15 cellular contexts compared by ENCODE assay signal in the genomic region with DNA sequence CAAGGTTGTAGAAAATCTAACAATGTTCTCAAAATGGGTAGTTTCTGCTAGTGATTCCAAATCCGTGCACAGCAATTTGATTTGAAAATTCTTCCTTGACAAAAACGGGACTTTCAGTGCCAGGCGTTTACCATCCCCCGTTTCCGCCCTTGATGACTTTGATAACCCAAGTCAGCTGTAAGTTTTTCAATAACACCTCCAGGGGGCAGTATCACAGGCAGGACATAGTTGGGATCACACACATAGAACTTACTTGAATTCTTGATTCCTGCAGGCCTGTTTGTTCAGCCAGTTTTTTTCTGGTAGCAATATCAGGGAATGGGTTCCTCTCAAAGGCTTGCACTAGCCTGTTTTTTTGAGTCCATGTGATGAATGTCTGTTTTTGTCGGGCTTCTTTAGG. TPM values are rescaled to one million over a fixed set of nuclear protein-coding genes. Genes with fewer than 3 reads are reported as not detected.
DNase-seq lines count a peak whose midpoint lies in the region; TF ChIP-seq lines count a peak whose summit lies in the region.
"Had no signal": no experiment of that assay in that cellular context is flagged by ENCODE, and none has a peak within 500 bp of the region (broad histone marks: within the 10 kb centered on the region; RNA-seq: fewer than 3 reads in every experiment).

No MANE protein-coding gene starts in this region.

- no peaks in the 10 kb centered on the region for H3K27me3 ChIP-seq in breast epithelium
- H3K27me3 ChIP-seq in mesenchymal stem cell (ENCODE audit: control insufficient read depth in 1 of 2, insufficient read depth in 1 of 2, low read length in 2 of 2): no peaks in the 10 kb centered on the region
- H3K27me3 ChIP-seq: esophagus muscularis mucosa, SJSA1 had no signal

- H3K4me2 ChIP-seq in mesenchymal stem cell (ENCODE audit: low read length, poor library complexity, severe bottlenecking): no peak overlapping the region

- no peaks in the 10 kb centered on the region for H3K79me1 ChIP-seq in mesenchymal stem cell (replicated peaks; ENCODE audit: low read length, poor library complexity, severe bottlenecking)

- H3K4me1 ChIP-seq in breast epithelium: no peaks in the 10 kb centered on the region
- H3K4me1 ChIP-seq in mesenchymal stem cell (ENCODE audit: control insufficient read depth, insufficient read depth, low read depth, low read length): no peaks in the 10 kb centered on the region
- H3K4me1 ChIP-seq: esophagus muscularis mucosa, SJSA1 had no signal

- no peak overlapping the region for H2BK12ac ChIP-seq in mesenchymal stem cell (ENCODE audit: low read length in 2 of 2)

- no peak overlapping the region for H4K91ac ChIP-seq in mesenchymal stem cell (ENCODE audit: low read length)

- no peak overlapping the region for H2AFZ ChIP-seq in mesenchymal stem cell (ENCODE audit: low read depth, low read length)

- no peak for TF ChIP-seq CTCF in breast epithelium (IDR thresholded peaks at IDR 0.05)

- H3K9me3 ChIP-seq in breast epithelium (no peaks in the 10 kb centered on the region), mesenchymal stem cell (ENCODE audit: control insufficient read depth, low read length) (no peaks in the 10 kb centered on the region)
- H3K9me3 ChIP-seq: esophagus muscularis mucosa, SJSA1 had no signal

- WGBS in mesenchymal stem cell: 85% methylated on average over 5 of the region's 6 CpGs

- H3K36me3 ChIP-seq in breast epithelium: no peaks in the 10 kb centered on the region
- H3K36me3 ChIP-seq in mesenchymal stem cell (ENCODE audit: control insufficient read depth in 1 of 2, insufficient read depth in 2 of 2, low read depth in 1 of 2, low read length in 2 of 2): no peaks in the 10 kb centered on the region
- H3K36me3 ChIP-seq: esophagus muscularis mucosa, SJSA1 had no signal

- DNase-seq in EH (ENCODE audit: low read depth): peak; percentile 4
- DNase-seq in HT-29 (ENCODE audit: low spot score): peak; percentile 21
- peak; percentile 28 for DNase-seq in SK-N-DZ (ENCODE audit: low spot score)
- peak; percentile 7 for DNase-seq in left kidney (ENCODE audit: low read depth, low spot score)
- no peak for DNase-seq in breast epithelium (ENCODE audit: low spot score in 2 of 2)
- DNase-seq in stimulated activated CD4-positive, alpha-beta T cell treated with anti-CD3 and anti-CD28 coated beads, Interleukin-4, amount 100 ng/mL, for 24 hours: no peak
- no peak for DNase-seq in mesenchymal stem cell
- DNase-seq: activated CD4-positive, alpha-beta T cell treated with anti-CD3 and anti-CD28 coated beads for 4 hours; activated gamma-delta T cell treated with Interleukin-2 at 50 U/mL for 16 hours; NCI-H1048; NCI-H524; retina had no signal

- H2BK5ac ChIP-seq in mesenchymal stem cell (ENCODE audit: low read depth, low read length, poor library complexity, severe bottlenecking): no peak overlapping the region

- TF ChIP-seq POLR2A in breast epithelium (IDR thresholded peaks at IDR 0.05): no peak

- intact Hi-C loops in breast epithelium (cut with DNase I; ENCODE audit: low total_unique reads): no loop called here

- no peak overlapping the region for H3K23ac ChIP-seq in mesenchymal stem cell (ENCODE audit: low read length in 2 of 2)

- no peak overlapping the region for H3K18ac ChIP-seq in mesenchymal stem cell (ENCODE audit: low read depth in 1 of 2, low read length in 2 of 2)

- no peak overlapping the region for H4K8ac ChIP-seq in mesenchymal stem cell (ENCODE audit: low read length)

- H2AK5ac ChIP-seq in mesenchymal stem cell (ENCODE audit: low read length, severe bottlenecking): no peak overlapping the region

- no peak overlapping the region for H3K4me3 ChIP-seq in breast epithelium
- H3K4me3 ChIP-seq in mesenchymal stem cell (ENCODE audit: insufficient read depth in 1 of 2, low read depth in 1 of 2, low read length in 2 of 2): no peak overlapping the region
- H3K4me3 ChIP-seq: esophagus muscularis mucosa, SJSA1 had no signal

- H3K14ac ChIP-seq in mesenchymal stem cell (ENCODE audit: low read length in 2 of 2): no peak overlapping the region

- H2BK15ac ChIP-seq in mesenchymal stem cell (ENCODE audit: low read depth, poor library complexity, severe bottlenecking): no peak overlapping the region

- no peak overlapping the region for H3K9ac ChIP-seq in mesenchymal stem cell (ENCODE audit: low read length)

- H3K27ac ChIP-seq in breast epithelium: no peak overlapping the region
- H3K27ac ChIP-seq in mesenchymal stem cell (ENCODE audit: low read length, poor library complexity, severe bottlenecking): no peak overlapping the region
- H3K27ac ChIP-seq: esophagus muscularis mucosa, SJSA1 had no signal

- no peak overlapping the region for H3K4ac ChIP-seq in mesenchymal stem cell (ENCODE audit: low read depth in 1 of 2, low read length in 2 of 2)

- H2BK120ac ChIP-seq in mesenchymal stem cell (ENCODE audit: low read depth, low read length): no peak overlapping the region

RNA-seq across cellular contexts. Expression of a gene that starts 5.6 kb away (rescaled TPM):
- total RNA-seq in HT-29 (2014; rRNA removed; shearing (Covaris generic)): not detected in 2 replicates
- not detected in 2 replicates for polyA plus RNA-seq in SK-N-DZ (2014; cell fraction: cytosol; rRNA removed)
- not detected in 2 replicates for polyA plus RNA-seq in SK-N-DZ (2014; cell fraction: nucleus; rRNA removed)
- not detected for total RNA-seq in breast epithelium
- polyA plus RNA-seq in mesenchymal stem cell (2013, experiment 1 of 2): not detected
- polyA plus RNA-seq in mesenchymal stem cell (2013, experiment 2 of 2): not detected
- total RNA-seq: esophagus muscularis mucosa, SJSA1, temporal lobe had no signal

RNA-seq across cellular contexts. Expression of a gene that starts 18.9 kb away (rescaled TPM):
- total RNA-seq in HT-29 (2014; rRNA removed; shearing (Covaris generic)): not detected in 2 replicates
- not detected in 2 replicates for polyA plus RNA-seq in SK-N-DZ (2014; cell fraction: cytosol; rRNA removed)
- not detected in 2 replicates for polyA plus RNA-seq in SK-N-DZ (2014; cell fraction: nucleus; rRNA removed)
- total RNA-seq in breast epithelium: not detected
- not detected for polyA plus RNA-seq in mesenchymal stem cell (2013, experiment 1 of 2)
- polyA plus RNA-seq in mesenchymal stem cell (2013, experiment 2 of 2): not detected
- total RNA-seq: esophagus muscularis mucosa, SJSA1, temporal lobe had no signal

RNA-seq across cellular contexts. Expression of a gene that starts 30.6 kb away (rescaled TPM):
- not detected in 2 replicates for total RNA-seq in HT-29 (2014; rRNA removed; shearing (Covaris generic))
- polyA plus RNA-seq in SK-N-DZ (2014; cell fraction: cytosol; rRNA removed): not detected in 2 replicates
- not detected in 2 replicates for polyA plus RNA-seq in SK-N-DZ (2014; cell fraction: nucleus; rRNA removed)
- total RNA-seq in breast epithelium: not detected
- polyA plus RNA-seq in mesenchymal stem cell (2013, experiment 1 of 2): not detected
- not detected for polyA plus RNA-seq in mesenchymal stem cell (2013, experiment 2 of 2)
- total RNA-seq: esophagus muscularis mucosa, SJSA1, temporal lobe had no signal

RNA-seq across cellular contexts. Expression of a gene that starts 48.1 kb away (rescaled TPM):
- 21.6 and 22.5 TPM in 2 replicates for total RNA-seq in HT-29 (2014; rRNA removed; shearing (Covaris generic))
- polyA plus RNA-seq in SK-N-DZ (2014; cell fraction: cytosol; rRNA removed): 120 and 131 TPM in 2 replicates
- 64.6 and 72.4 TPM in 2 replicates for polyA plus RNA-seq in SK-N-DZ (2014; cell fraction: nucleus; rRNA removed)
- total RNA-seq in breast epithelium: 10 to 100 TPM; 68.2 to 79.0 (median 76.0) TPM
- 44.6 TPM for polyA plus RNA-seq in mesenchymal stem cell (2013, experiment 1 of 2)
- polyA plus RNA-seq in mesenchymal stem cell (2013, experiment 2 of 2): 46.2 TPM

RNA-seq across cellular contexts. Expression of a gene that starts 48.2 kb away (rescaled TPM):
- total RNA-seq in HT-29 (2014; rRNA removed; shearing (Covaris generic)): 117 and 141 TPM in 2 replicates
- 302 and 330 TPM in 2 replicates for polyA plus RNA-seq in SK-N-DZ (2014; cell fraction: cytosol; rRNA removed)
- 113 and 176 TPM in 2 replicates for polyA plus RNA-seq in SK-N-DZ (2014; cell fraction: nucleus; rRNA removed)
- 100 to 1,000 TPM; 107 to 135 (median 114) TPM for total RNA-seq in breast epithelium
- polyA plus RNA-seq in mesenchymal stem cell (2013, experiment 1 of 2): 94.4 TPM
- 94.0 TPM for polyA plus RNA-seq in mesenchymal stem cell (2013, experiment 2 of 2)

Comparison
In these comparisons a context has a peak if more than half of its experiments do, and no peak if none do; other contexts are left out.
1. DNase-seq: peak in EH (single experiment), HT-29 (single experiment), SK-N-DZ (single experiment) and left kidney (single experiment); none in breast epithelium (0 of 2), stimulated activated CD4-positive, alpha-beta T cell treated with anti-CD3 and anti-CD28 coated beads, Interleukin-4, amount 100 ng/mL, for 24 hours (single experiment) and mesenchymal stem cell (single experiment).